In genomic region chr12:122888232-122888752, GRCh38 we compare ENCODE assay signal across 8 cellular contexts. TPM values are rescaled to one million over a fixed set of nuclear protein-coding genes. Genes with fewer than 3 reads are reported as not detected.
A peak's percentile ranks its signal among the peaks of the same experiment; 100 is the strongest.
DNase-seq lines count a peak whose midpoint lies in the region; ATAC-seq and TF ChIP-seq lines count a peak whose summit lies in the region.

No MANE protein-coding gene starts in this region.

- peaks cover 90% of the 10 kb centered on the region for H3K4me1 Mint-ChIP-seq in stimulated activated naive CD8-positive, alpha-beta T cell treated with anti-CD3 and anti-CD28 coated beads, Interleukin-15, amount 100 ng/mL, for 72 hours

- DNase-seq in LNCaP clone FGC (ENCODE audit: low read depth) (peak; percentile 95), T follicular helper cell (ENCODE audit: low read depth) (peak; percentile 74), cardiac fibroblast (ENCODE audit: low read depth in 2 of 2) (peak; percentile 80 to 91), left colon (peak; percentile 56 to 80), NK-92 (lab: John Stamatoyannopoulos, UW; ENCODE audit: unreplicated experiment) (no peak)
- peak in 1 of 2 donors; percentile 69 for DNase-seq in stimulated activated naive CD8-positive, alpha-beta T cell treated with anti-CD3 and anti-CD28 coated beads, Interleukin-15, amount 100 ng/mL, for 72 hours

- TF ChIP-seq CTCF in LNCaP clone FGC (IDR thresholded peaks at IDR 0.05; ENCODE audit: control insufficient read depth, extremely low read depth, insufficient read depth) (no peak), cardiac fibroblast (IDR thresholded peaks at IDR 0.05; ENCODE audit: low read depth, low read length) (no peak)

- peak overlapping the region; percentile 76 to 78 for H3K4me3 Mint-ChIP-seq in stimulated activated naive CD8-positive, alpha-beta T cell treated with anti-CD3 and anti-CD28 coated beads, Interleukin-15, amount 100 ng/mL, for 72 hours

- intact Hi-C loops in left colon (cut with DNase I, micrococcal nuclease): no loop called here

- H3K27me3 Mint-ChIP-seq in stimulated activated naive CD8-positive, alpha-beta T cell treated with anti-CD3 and anti-CD28 coated beads, Interleukin-15, amount 100 ng/mL, for 72 hours: no peaks in the 10 kb centered on the region

- H3K9me3 Mint-ChIP-seq in stimulated activated naive CD8-positive, alpha-beta T cell treated with anti-CD3 and anti-CD28 coated beads, Interleukin-15, amount 100 ng/mL, for 72 hours: peaks cover 5 to 7% of the 10 kb centered on the region in 2 donors

- ATAC-seq in GM18505 (IDR thresholded peaks at IDR 0.05; ENCODE audit: unreplicated experiment) (no peak), left colon (peak; percentile 69), GM19328 (IDR thresholded peaks at IDR 0.05; ENCODE audit: unreplicated experiment) (no peak)
- peak; percentile 76 for ATAC-seq in stimulated activated naive CD8-positive, alpha-beta T cell treated with anti-CD3 and anti-CD28 coated beads, Interleukin-15, amount 100 ng/mL, for 72 hours

- peak overlapping the region; percentile 96 to 97 for H3K27ac Mint-ChIP-seq in stimulated activated naive CD8-positive, alpha-beta T cell treated with anti-CD3 and anti-CD28 coated beads, Interleukin-15, amount 100 ng/mL, for 72 hours

- TF ChIP-seq POLR2A in GM18505 (IDR thresholded peaks at IDR 0.05; ENCODE audit: borderline replicate concordance, extremely low read depth, insufficient read depth, insufficient read length): peak; percentile 49

- H3K4me3 ChIP-seq in LNCaP clone FGC (ENCODE audit: low read depth, low read length): peak overlapping the region; percentile 42
- peak overlapping the region; percentile 8 to 35 for H3K4me3 ChIP-seq in cardiac fibroblast (replicated peaks in 1 of 2; ENCODE audit: low read depth in 2 of 2, low read length in 2 of 2)

RNA-seq across cellular contexts. Expression of gene VPS37B, which starts 7.6 kb away (rescaled TPM):
- 10 to 100 TPM; 66.4 to 86.7 TPM for total RNA-seq in left colon

RNA-seq across cellular contexts. Expression of gene HIP1R, which starts 53.0 kb away (rescaled TPM):
- total RNA-seq in left colon: 10 to 100 TPM; 62.3 to 66.4 TPM

Comparison
In these comparisons a context has a peak if more than half of its experiments do, and no peak if none do; other contexts are left out.
1. ATAC-seq: peak in left colon (single experiment) and stimulated activated naive CD8-positive, alpha-beta T cell treated with anti-CD3 and anti-CD28 coated beads, Interleukin-15, amount 100 ng/mL, for 72 hours (single experiment); none in GM18505 (single experiment) and GM19328 (single experiment).